8 cellular contexts compared by ENCODE assay signal in the genomic region with DNA sequence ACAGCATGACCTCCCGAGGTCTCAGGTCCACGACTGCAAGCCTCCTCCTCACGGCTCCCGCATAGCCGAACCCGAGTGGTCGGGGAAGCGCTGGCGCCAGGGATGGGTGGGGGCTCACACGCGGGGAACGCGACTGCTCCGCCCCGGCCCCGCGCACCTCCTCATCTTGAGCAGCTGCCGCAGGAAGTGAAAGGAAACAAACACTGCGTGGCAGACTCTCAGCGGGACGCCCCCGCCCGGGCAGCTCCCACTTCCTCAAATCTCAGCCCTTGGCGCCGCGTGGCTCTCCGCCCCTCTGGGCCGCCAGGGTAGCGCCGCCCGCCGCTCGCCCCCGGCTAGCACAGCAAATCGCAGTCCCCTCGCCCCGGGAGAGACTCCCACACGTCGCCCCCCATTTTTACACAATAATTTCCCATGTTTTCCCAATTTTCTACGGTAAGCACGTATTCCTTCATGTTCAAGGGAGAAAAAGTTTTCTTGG. TPM values are rescaled to one million over a fixed set of nuclear protein-coding genes. Genes with fewer than 3 reads are reported as not detected.
DNase-seq lines count a peak whose midpoint lies in the region; ATAC-seq and TF ChIP-seq lines count a peak whose summit lies in the region.

TSS of gene TMEM243 (minus strand) at position 188 of the 481 bp plus-strand sequence. CDS start 229 bp downstream, outside the sequence.

- peak; percentile 69 for ATAC-seq in CD8-positive, alpha-beta T cell
- ATAC-seq in GM19395 (IDR thresholded peaks at IDR 0.05; ENCODE audit: unreplicated experiment) (peak; percentile 54), HG03521 (IDR thresholded peaks at IDR 0.05; ENCODE audit: unreplicated experiment) (peak; percentile 43)
- ATAC-seq in stimulated activated naive CD8-positive, alpha-beta T cell treated with anti-CD3 and anti-CD28 coated beads, Interleukin-15, amount 100 ng/mL, for 72 hours: peak; percentile 68

- POLR2A ChIA-PET in CD8-positive, alpha-beta T cell (lab: Charles Lee): interaction anchor here (0.6 to 6.3 kb wide), 20 partner anchors 8 to 382 kb away, joined by 3 to 112 read pairs (median 6); partner anchors contain the start of genes ABCB1, CROT and DMTF1

- H3K27me3 ChIP-seq in CD8-positive, alpha-beta T cell (ENCODE audit: insufficient read depth, low read length): no peaks in the 10 kb centered on the region

- H3K4me3 ChIP-seq in CD8-positive, alpha-beta T cell (ENCODE audit: low read depth, low read length): peak within 1 kb of the TSS; percentile 94
- H3K4me3 ChIP-seq in fibroblast of mammary gland (ENCODE audit: control insufficient read depth, low read depth, low read length): peak within 1 kb of the TSS; percentile 90

- H3K9me3 Mint-ChIP-seq in CD8-positive, alpha-beta T cell: no peaks in the 10 kb centered on the region
- H3K9me3 Mint-ChIP-seq in nephron progenitor cell: no peaks in the 10 kb centered on the region
- H3K9me3 Mint-ChIP-seq in stimulated activated naive CD8-positive, alpha-beta T cell treated with anti-CD3 and anti-CD28 coated beads, Interleukin-15, amount 100 ng/mL, for 72 hours: no peaks in the 10 kb centered on the region

- H3K9me3 ChIP-seq in CD8-positive, alpha-beta T cell (ENCODE audit: low read length): no peaks in the 10 kb centered on the region

- peaks cover 27% of the 10 kb centered on the region for H3K36me3 Mint-ChIP-seq in CD8-positive, alpha-beta T cell
- H3K36me3 Mint-ChIP-seq in nephron progenitor cell (ENCODE audit: low read depth): peaks cover 14% of the 10 kb centered on the region

- H3K36me3 ChIP-seq in CD8-positive, alpha-beta T cell (ENCODE audit: insufficient read depth, low read length): no peaks in the 10 kb centered on the region

- DNase-seq in CD8-positive, alpha-beta T cell: peak; percentile 67 to 88 (median 84)
- DNase-seq in RKO (ENCODE audit: low spot score): peak; percentile 75
- DNase-seq in activated T-helper 1 cell treated with anti-CD3 and anti-CD28 coated beads, Interleukin-2, amount 50 U/mL, for 16 hours (ENCODE audit: low read depth in 1 of 2, low spot score in 1 of 2): peak; percentile 64 to 74
- peak; percentile 63 for DNase-seq in fibroblast of mammary gland (ENCODE audit: low read depth)
- DNase-seq in nephron progenitor cell: peak; percentile 73
- DNase-seq in stimulated activated naive CD8-positive, alpha-beta T cell treated with anti-CD3 and anti-CD28 coated beads, Interleukin-15, amount 100 ng/mL, for 72 hours: peak; percentile 83 to 87

- H3K27me3 Mint-ChIP-seq in CD8-positive, alpha-beta T cell (ENCODE audit: low read depth): no peaks in the 10 kb centered on the region
- no peaks in the 10 kb centered on the region for H3K27me3 Mint-ChIP-seq in nephron progenitor cell (ENCODE audit: low read depth, poor library complexity)
- no peaks in the 10 kb centered on the region for H3K27me3 Mint-ChIP-seq in stimulated activated naive CD8-positive, alpha-beta T cell treated with anti-CD3 and anti-CD28 coated beads, Interleukin-15, amount 100 ng/mL, for 72 hours

- H3K4me1 Mint-ChIP-seq in CD8-positive, alpha-beta T cell (ENCODE audit: low read depth): peaks cover 38% of the 10 kb centered on the region
- H3K4me1 Mint-ChIP-seq in nephron progenitor cell: peaks cover 39% of the 10 kb centered on the region
- peaks cover 15% of the 10 kb centered on the region for H3K4me1 Mint-ChIP-seq in stimulated activated naive CD8-positive, alpha-beta T cell treated with anti-CD3 and anti-CD28 coated beads, Interleukin-15, amount 100 ng/mL, for 72 hours

- H3K4me3 Mint-ChIP-seq in CD8-positive, alpha-beta T cell: peak within 1 kb of the TSS; percentile 99
- H3K4me3 Mint-ChIP-seq in nephron progenitor cell: peak within 1 kb of the TSS; percentile 96
- H3K4me3 Mint-ChIP-seq in stimulated activated naive CD8-positive, alpha-beta T cell treated with anti-CD3 and anti-CD28 coated beads, Interleukin-15, amount 100 ng/mL, for 72 hours: peak within 1 kb of the TSS; percentile 99 to 100

- intact Hi-C loops in CD8-positive, alpha-beta T cell (cut with DNase I, micrococcal nuclease): loop anchor here (1.0 to 10.0 kb wide), 17 partner anchors 18 to 1003 kb away; partner anchors contain the start of genes CROT (in 2 of the 2), DBF4 (in 2 of the 2), DMTF1 (in 2 of the 2) and ELAPOR2 (in 2 of the 2)

- CTCF ChIA-PET in CD8-positive, alpha-beta T cell (lab: Charles Lee): interaction anchor here (0.6 to 4.5 kb wide), 6 partner anchors 17 to 160 kb away, joined by 3 to 26 read pairs (median 4); partner anchors contain the start of genes DMTF1 and ELAPOR2

- peak within 1 kb of the TSS; percentile 99 for H3K27ac Mint-ChIP-seq in CD8-positive, alpha-beta T cell
- H3K27ac Mint-ChIP-seq in nephron progenitor cell: peak within 1 kb of the TSS; percentile 94
- H3K27ac Mint-ChIP-seq in stimulated activated naive CD8-positive, alpha-beta T cell treated with anti-CD3 and anti-CD28 coated beads, Interleukin-15, amount 100 ng/mL, for 72 hours: peak within 1 kb of the TSS; percentile 99

- peaks cover 36% of the 10 kb centered on the region for H3K4me1 ChIP-seq in CD8-positive, alpha-beta T cell (ENCODE audit: insufficient read depth, low read length)

- peak within 1 kb of the TSS; percentile 94 for H3K27ac ChIP-seq in CD8-positive, alpha-beta T cell (ENCODE audit: low read depth, low read length)

- TF ChIP-seq CTCF in CD8-positive, alpha-beta T cell (IDR thresholded peaks at IDR 0.05): peak; percentile 39
- TF ChIP-seq CTCF in fibroblast of mammary gland (conservative IDR thresholded peaks at IDR 0.05; ENCODE audit: control insufficient read depth, insufficient read depth, low read depth, low read length) (no peak), nephron progenitor cell (IDR thresholded peaks at IDR 0.05) (no peak)

RNA-seq across cellular contexts. Expression of gene TMEM243, which starts in this region (rescaled TPM):
- total RNA-seq in CD8-positive, alpha-beta T cell: 100 to 1,000 TPM; 122 to 124 TPM

Comparison
In these comparisons a context has a peak if more than half of its experiments do, and no peak if none do; other contexts are left out.
1. Peak in every context shown above with its lines: DNase-seq, ATAC-seq, H3K4me3 ChIP-seq and H3K27ac ChIP-seq.